8 cellular contexts compared by ENCODE assay signal in the genomic region with DNA sequence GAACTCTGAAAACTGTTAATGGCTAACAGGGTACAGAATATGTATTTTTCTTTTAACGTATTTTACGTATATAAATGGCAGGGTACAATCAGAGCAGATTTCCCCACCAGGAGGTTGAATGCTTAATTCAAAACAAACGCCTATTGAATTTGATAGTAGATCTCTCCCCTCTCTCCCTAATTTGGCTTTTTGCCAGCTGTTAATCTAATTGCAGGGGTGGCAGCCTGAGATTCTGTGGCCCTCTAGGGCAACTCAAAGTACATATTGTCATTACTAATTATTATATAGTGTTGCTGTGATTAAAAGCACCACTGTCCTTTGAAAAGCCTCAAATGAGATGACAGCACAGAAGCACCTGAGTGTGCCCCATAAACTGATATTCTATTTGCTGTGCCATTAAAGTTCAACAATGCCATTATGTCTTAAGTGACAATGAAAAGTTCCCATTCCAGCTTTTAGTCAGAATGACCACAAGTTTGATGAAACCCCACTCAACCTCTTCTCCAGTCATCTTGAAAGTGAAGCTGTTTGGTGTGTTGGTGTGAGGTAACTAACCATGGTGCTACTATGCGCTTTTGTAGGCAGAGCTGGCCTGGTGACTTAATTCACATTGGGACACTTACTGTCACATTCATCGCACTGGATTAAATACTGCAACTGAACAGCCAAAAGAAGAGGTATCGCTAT.
DNase-seq lines count a peak whose midpoint lies in the region; ATAC-seq and TF ChIP-seq lines count a peak whose summit lies in the region.

No MANE protein-coding gene starts in this region.

- ATAC-seq in SK-N-SH treated with all-trans-retinoic acid at 6 μM for 48 hours (no peak), HG02588 (IDR thresholded peaks at IDR 0.05; ENCODE audit: unreplicated experiment) (peak; percentile 49)

- H3K27ac ChIP-seq in SK-N-SH (ENCODE audit: low read depth in 2 of 2, low read length in 1 of 2) (no peak overlapping the region), endodermal cell (ENCODE audit: low read depth, low read length) (no peak overlapping the region), prostate gland (peak overlapping the region in 1 of 2 donors; percentile 54)

- TF ChIP-seq RAD21 in SK-N-SH (IDR thresholded peaks at IDR 0.05; ENCODE audit: low read length): no peak

- H3K36me3 Mint-ChIP-seq in chondrocyte (ENCODE audit: low read depth) (no peaks in the 10 kb centered on the region), endodermal cell (ENCODE audit: low read depth) (no peaks in the 10 kb centered on the region)

- 74% methylated on average over 6 of the region's 6 CpGs for WGBS in SK-N-SH (ENCODE audit: low lambda C conversion rate)
- 91 to 100% methylated on average over 4 to 6 of the region's 6 CpGs for WGBS in endodermal cell (ENCODE audit: insufficient coverage in 1 of 2, insufficient read length in 1 of 2), 2 experiments
- 77% methylated on average over 6 of the region's 6 CpGs for WGBS in prostate gland

- no peak overlapping the region for H2AFZ ChIP-seq in SK-N-SH (ENCODE audit: low read depth)

- H3K4me3 Mint-ChIP-seq in chondrocyte (ENCODE audit: unreplicated experiment): no peak overlapping the region
- no peak overlapping the region for H3K4me3 Mint-ChIP-seq in endodermal cell

- CTCF ChIA-PET in SK-N-SH (lab: Yijun Ruan, JAX): interaction anchor here (1.2 to 2.1 kb wide), 2 partner anchors 13 to 22 kb away, joined by 3 to 6 read pairs; no protein-coding TSS in a partner anchor

- H3K27me3 ChIP-seq in SK-N-SH (ENCODE audit: insufficient read depth) (no peaks in the 10 kb centered on the region), endodermal cell (ENCODE audit: control insufficient read depth, insufficient read depth, low read length, poor library complexity, severe bottlenecking) (peaks cover under 1% of the 10 kb centered on the region), prostate gland (replicated peaks; ENCODE audit: insufficient read depth) (no peaks in the 10 kb centered on the region)

- H3F3A ChIP-seq in SK-N-SH (replicated peaks; ENCODE audit: insufficient read depth): no peaks in the 10 kb centered on the region

- H3K4me3 ChIP-seq in SK-N-SH (ENCODE audit: low read depth in 2 of 2, low read length in 1 of 2) (no peak overlapping the region), endodermal cell (ENCODE audit: low read length) (no peak overlapping the region), prostate gland (no peak overlapping the region)

- POLR2A ChIA-PET in SK-N-SH (lab: Yijun Ruan, JAX): no interaction called here

- H3K27ac Mint-ChIP-seq in chondrocyte (ENCODE audit: unreplicated experiment): peak overlapping the region; percentile 94
- no peak overlapping the region for H3K27ac Mint-ChIP-seq in endodermal cell

- H3K9ac ChIP-seq in SK-N-SH: no peak overlapping the region
- no peak overlapping the region for H3K9ac ChIP-seq in endodermal cell (ENCODE audit: extremely low read depth, low read length, poor library complexity, severe bottlenecking)

- no peak for TF ChIP-seq POLR2A in prostate gland (IDR thresholded peaks at IDR 0.05)

- H3K4me1 Mint-ChIP-seq in chondrocyte (ENCODE audit: low read depth) (peaks cover 29% of the 10 kb centered on the region), endodermal cell (peaks cover 9% of the 10 kb centered on the region)

- H3K9me3 ChIP-seq in SK-N-SH: no peaks in the 10 kb centered on the region
- no peaks in the 10 kb centered on the region for H3K9me3 ChIP-seq in endodermal cell (ENCODE audit: control insufficient read depth, low read length)
- H3K9me3 ChIP-seq in prostate gland: no peaks in the 10 kb centered on the region

- peak in 1 of 2 experiments; percentile 89; a peak in 2 of 4 replicates for TF ChIP-seq EP300 in SK-N-SH (IDR thresholded peaks at IDR 0.05; ENCODE audit: borderline replicate concordance in 1 of 2, low read depth in 1 of 2, low read length in 1 of 2)

- intact Hi-C loops in prostate gland (cut with DNase I): no loop called here

- H3K4me1 ChIP-seq in SK-N-SH (ENCODE audit: control insufficient read depth in 1 of 2, insufficient read depth in 2 of 2, low read depth in 1 of 2, low read length in 1 of 2) (peaks cover 0 to 9% of the 10 kb centered on the region in 2 experiments; a peak in 2 of 4 replicates), endodermal cell (ENCODE audit: control insufficient read depth, insufficient read depth, low read length) (no peaks in the 10 kb centered on the region), prostate gland (replicated peaks) (no peaks in the 10 kb centered on the region)

- H3K9me3 Mint-ChIP-seq in chondrocyte (ENCODE audit: low read depth): no peaks in the 10 kb centered on the region
- H3K9me3 Mint-ChIP-seq in endodermal cell: no peaks in the 10 kb centered on the region

- DNase-seq in SK-N-SH (peak; percentile 32), NCI-H128 (lab: John Stamatoyannopoulos, UW; ENCODE audit: unreplicated experiment) (peak; percentile 82), chondrocyte (ENCODE audit: low spot score) (no peak), endodermal cell (no peak), prostate gland (ENCODE audit: low spot score) (no peak), middle frontal gyrus (ENCODE audit: extremely low spot score, low spot score) (no peak)

- H3K79me2 ChIP-seq in SK-N-SH (ENCODE audit: insufficient read depth): no peaks in the 10 kb centered on the region

- H4K20me1 ChIP-seq in SK-N-SH (ENCODE audit: insufficient read depth): no peaks in the 10 kb centered on the region

- H3K27me3 Mint-ChIP-seq in chondrocyte (ENCODE audit: low read depth) (no peaks in the 10 kb centered on the region), endodermal cell (ENCODE audit: insufficient read depth) (peaks cover 4% of the 10 kb centered on the region)

- H3K36me3 ChIP-seq in SK-N-SH (replicated peaks in 1 of 2; ENCODE audit: control insufficient read depth in 1 of 2, insufficient read depth in 2 of 2, low read length in 1 of 2): no peaks in the 10 kb centered on the region
- no peaks in the 10 kb centered on the region for H3K36me3 ChIP-seq in endodermal cell (ENCODE audit: control insufficient read depth, insufficient read depth, low read length)
- no peaks in the 10 kb centered on the region for H3K36me3 ChIP-seq in prostate gland

- no peak for TF ChIP-seq CTCF in SK-N-SH (IDR thresholded peaks at IDR 0.05)
- no peak for TF ChIP-seq CTCF in chondrocyte (IDR thresholded peaks at IDR 0.05)
- TF ChIP-seq CTCF in endodermal cell (conservative IDR thresholded peaks at IDR 0.05): no peak
- no peak for TF ChIP-seq CTCF in prostate gland (IDR thresholded peaks at IDR 0.05)

- no peaks in the 10 kb centered on the region for H3K9me2 ChIP-seq in SK-N-SH

- no peak overlapping the region for H3K4me2 ChIP-seq in SK-N-SH

TF ChIP-seq in SK-N-SH, 30 proteins besides CTCF, POLR2A, EP300 and RAD21 (continues in another document):
- TF ChIP-seq YY1 (IDR thresholded peaks at IDR 0.05; ENCODE audit: low read depth) (no peak), ELF1 (IDR thresholded peaks at IDR 0.05) (no peak), TAF1 (IDR thresholded peaks at IDR 0.05; ENCODE audit: borderline replicate concordance, low read depth, low read length) (no peak), TEAD4 (IDR thresholded peaks at IDR 0.05; ENCODE audit: borderline replicate concordance, insufficient read depth) (no peak), MXI1 (IDR thresholded peaks at IDR 0.05; ENCODE audit: low read depth, low read length) (no peak; the same call in 1 of the 2 replicates), POLR2AphosphoS5 (IDR thresholded peaks at IDR 0.05; ENCODE audit: low read depth, low read length) (no peak), FOSL2 (IDR thresholded peaks at IDR 0.05; ENCODE audit: borderline replicate concordance, low read depth) (no peak), GATA2 (CRISPR knock-in tag; IDR thresholded peaks at IDR 0.05) (peak; percentile 72)
- TF ChIP-seq, protein P1, sequence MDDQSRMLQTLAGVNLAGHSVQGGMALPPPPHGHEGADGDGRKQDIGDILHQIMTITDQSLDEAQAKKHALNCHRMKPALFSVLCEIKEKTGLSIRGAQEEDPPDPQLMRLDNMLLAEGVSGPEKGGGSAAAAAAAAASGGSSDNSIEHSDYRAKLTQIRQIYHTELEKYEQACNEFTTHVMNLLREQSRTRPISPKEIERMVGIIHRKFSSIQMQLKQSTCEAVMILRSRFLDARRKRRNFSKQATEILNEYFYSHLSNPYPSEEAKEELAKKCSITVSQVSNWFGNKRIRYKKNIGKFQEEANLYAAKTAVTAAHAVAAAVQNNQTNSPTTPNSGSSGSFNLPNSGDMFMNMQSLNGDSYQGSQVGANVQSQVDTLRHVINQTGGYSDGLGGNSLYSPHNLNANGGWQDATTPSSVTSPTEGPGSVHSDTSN (IDR thresholded peaks at IDR 0.05): no peak

TF ChIP-seq in SK-N-SH treated with all-trans-retinoic acid at 6 μM for 48 hours, 23 proteins besides CTCF, POLR2A, EP300 and RAD21 (continues in another document):
- no peak for TF ChIP-seq ZNF70 (CRISPR knock-in tag; IDR thresholded peaks at IDR 0.05)
- TF ChIP-seq, protein P2, sequence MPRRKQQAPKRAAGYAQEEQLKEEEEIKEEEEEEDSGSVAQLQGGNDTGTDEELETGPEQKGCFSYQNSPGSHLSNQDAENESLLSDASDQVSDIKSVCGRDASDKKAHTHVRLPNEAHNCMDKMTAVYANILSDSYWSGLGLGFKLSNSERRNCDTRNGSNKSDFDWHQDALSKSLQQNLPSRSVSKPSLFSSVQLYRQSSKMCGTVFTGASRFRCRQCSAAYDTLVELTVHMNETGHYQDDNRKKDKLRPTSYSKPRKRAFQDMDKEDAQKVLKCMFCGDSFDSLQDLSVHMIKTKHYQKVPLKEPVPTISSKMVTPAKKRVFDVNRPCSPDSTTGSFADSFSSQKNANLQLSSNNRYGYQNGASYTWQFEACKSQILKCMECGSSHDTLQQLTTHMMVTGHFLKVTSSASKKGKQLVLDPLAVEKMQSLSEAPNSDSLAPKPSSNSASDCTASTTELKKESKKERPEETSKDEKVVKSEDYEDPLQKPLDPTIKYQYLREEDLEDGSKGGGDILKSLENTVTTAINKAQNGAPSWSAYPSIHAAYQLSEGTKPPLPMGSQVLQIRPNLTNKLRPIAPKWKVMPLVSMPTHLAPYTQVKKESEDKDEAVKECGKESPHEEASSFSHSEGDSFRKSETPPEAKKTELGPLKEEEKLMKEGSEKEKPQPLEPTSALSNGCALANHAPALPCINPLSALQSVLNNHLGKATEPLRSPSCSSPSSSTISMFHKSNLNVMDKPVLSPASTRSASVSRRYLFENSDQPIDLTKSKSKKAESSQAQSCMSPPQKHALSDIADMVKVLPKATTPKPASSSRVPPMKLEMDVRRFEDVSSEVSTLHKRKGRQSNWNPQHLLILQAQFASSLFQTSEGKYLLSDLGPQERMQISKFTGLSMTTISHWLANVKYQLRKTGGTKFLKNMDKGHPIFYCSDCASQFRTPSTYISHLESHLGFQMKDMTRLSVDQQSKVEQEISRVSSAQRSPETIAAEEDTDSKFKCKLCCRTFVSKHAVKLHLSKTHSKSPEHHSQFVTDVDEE (CRISPR knock-in tag; IDR thresholded peaks at IDR 0.05): no peak

Comparison
In these comparisons a context has a peak if more than half of its experiments do, and no peak if none do; other contexts are left out.
1. DNase-seq: peak in SK-N-SH (single experiment) and NCI-H128 (single experiment); none in chondrocyte (single experiment), endodermal cell (single experiment), prostate gland (single experiment) and middle frontal gyrus (single experiment).